In genomic region chr2:119463990-119464389, GRCh38 we compare ENCODE assay signal across 33 cellular contexts. TPM values are rescaled to one million over a fixed set of nuclear protein-coding genes. Genes with fewer than 3 reads are reported as not detected.
"Had no signal": no experiment of that assay in that cellular context is flagged by ENCODE, and none has a peak within 500 bp of the region (broad histone marks: within the 10 kb centered on the region; RNA-seq: fewer than 3 reads in every experiment).

No MANE protein-coding gene starts in this region.

- H3K4me3 ChIP-seq: MG63, PC-9, SK-N-MC had no signal

- ATAC-seq: activated T-cell treated with anti-CD3 and anti-CD28 coated beads, Interleukin-2, amount 50 U/mL, for 4 hours had no signal

- H3K27me3 Mint-ChIP-seq: activated CD4-positive, alpha-beta T cell treated with anti-CD3 and anti-CD28 coated beads for 36 hours; activated naive CD8-positive, alpha-beta T cell treated with anti-CD3 and anti-CD28 coated beads, Interleukin-2, amount 50 U/mL, for 24 hours had no signal

- H3K9me3 ChIP-seq: MG63 had no signal

- H3K4me1 Mint-ChIP-seq: brain, IgD-negative memory B cell had no signal

- H3K27ac Mint-ChIP-seq: activated CD4-positive, alpha-beta memory T cell treated with anti-CD3 and anti-CD28 coated beads for 36 hours; activated CD4-positive, alpha-beta T cell treated with anti-CD3 and anti-CD28 coated beads for 36 hours; activated CD4-positive, alpha-beta T cell treated with anti-CD3 and anti-CD28 coated beads, Interleukin-2, amount 10 ng/mL, durations not matched to agents 7 days and 5 days; activated naive CD4-positive, alpha-beta T cell treated with anti-CD3 and anti-CD28 coated beads for 36 hours; activated naive CD4-positive, alpha-beta T cell treated with anti-CD3 and anti-CD28 coated beads, Interleukin-2, amount 50 U/mL, for 72 hours; activated naive CD8-positive, alpha-beta T cell treated with anti-CD3 and anti-CD28 coated beads, Interleukin-2, amount 50 U/mL, for 24 hours; activated T-helper 1 cell treated with anti-CD3 and anti-CD28 coated beads, Interleukin-12 subunit alpha, Interleukin-12 subunit beta, Interleukin-2, Interleukin-4 antibody, amounts not matched to agents 30 ng/mL and 10 ng/mL and 1 ng/mL, durations not matched to agents 14 hours and 24 hours and 36 hours; brain; IgD-negative memory B cell had no signal

- H3K27ac ChIP-seq: PC-9, SK-N-MC had no signal

- H3K36me3 ChIP-seq: MG63 had no signal

- DNase-seq: activated CD4-positive, alpha-beta T cell treated with anti-CD3 and anti-CD28 coated beads, Interleukin-2, amount 10 ng/mL, durations not matched to agents 7 days and 5 days; activated CD8-positive, alpha-beta memory T cell treated with anti-CD3 and anti-CD28 coated beads, Interleukin-2, amount 50 U/mL, for 4 hours; activated gamma-delta T cell treated with Interleukin-2 at 50 U/mL for 16 hours; activated naive CD4-positive, alpha-beta T cell treated with anti-CD3 and anti-CD28 coated beads for 36 hours; activated naive CD8-positive, alpha-beta T cell treated with anti-CD3 and anti-CD28 coated beads, Interleukin-2, amount 50 U/mL, for 24 hours; activated T-cell treated with anti-CD3 and anti-CD28 coated beads for 4 hours; activated T-cell treated with anti-CD3 and anti-CD28 coated beads, Interleukin-2, amount 50 U/mL, for 4 hours; anterior cingulate cortex; caudate nucleus; Karpas-422; KBM-7; MG63; NCI-H1048; NCI-H1436 treated with DMSO at 0.1 percent for 48 hours; NCI-H1694 treated with DMSO at 0.1 percent for 48 hours; NCI-H2029; NCI-H510A; NCI-H526; NCI-H748 treated with DMSO at 0.1 percent for 48 hours; PC-9; Right ventricle myocardium superior; T1000 had no signal

- H3K27me3 ChIP-seq: MG63 had no signal

- H3K4me3 Mint-ChIP-seq: activated CD4-positive, alpha-beta memory T cell treated with anti-CD3 and anti-CD28 coated beads for 36 hours; activated CD4-positive, alpha-beta T cell treated with anti-CD3 and anti-CD28 coated beads for 36 hours; activated CD4-positive, alpha-beta T cell treated with anti-CD3 and anti-CD28 coated beads, Interleukin-2, amount 10 ng/mL, durations not matched to agents 7 days and 5 days; activated naive CD4-positive, alpha-beta T cell treated with anti-CD3 and anti-CD28 coated beads for 36 hours; activated naive CD8-positive, alpha-beta T cell treated with anti-CD3 and anti-CD28 coated beads, Interleukin-2, amount 50 U/mL, for 24 hours; activated T-cell treated with anti-CD3 and anti-CD28 coated beads, Interleukin-2, amount 50 U/mL, for 4 hours; activated T-helper 1 cell treated with anti-CD3 and anti-CD28 coated beads, Interleukin-12 subunit alpha, Interleukin-12 subunit beta, Interleukin-2, Interleukin-4 antibody, amounts not matched to agents 30 ng/mL and 10 ng/mL and 1 ng/mL, durations not matched to agents 14 hours and 24 hours and 36 hours; brain; IgD-negative memory B cell had no signal

- H3K36me3 Mint-ChIP-seq: activated CD4-positive, alpha-beta memory T cell treated with anti-CD3 and anti-CD28 coated beads for 36 hours; activated naive CD4-positive, alpha-beta T cell treated with anti-CD3 and anti-CD28 coated beads, Interleukin-2, amount 50 U/mL, for 72 hours; brain; IgD-negative memory B cell had no signal

- H3K9me3 Mint-ChIP-seq: activated CD4-positive, alpha-beta memory T cell treated with anti-CD3 and anti-CD28 coated beads for 36 hours; activated CD4-positive, alpha-beta T cell treated with anti-CD3 and anti-CD28 coated beads, Interleukin-2, amount 10 ng/mL, durations not matched to agents 7 days and 5 days; activated naive CD4-positive, alpha-beta T cell treated with anti-CD3 and anti-CD28 coated beads for 36 hours; activated naive CD4-positive, alpha-beta T cell treated with anti-CD3 and anti-CD28 coated beads, Interleukin-2, amount 50 U/mL, for 72 hours; activated naive CD8-positive, alpha-beta T cell treated with anti-CD3 and anti-CD28 coated beads, Interleukin-2, amount 50 U/mL, for 24 hours; activated T-cell treated with anti-CD3 and anti-CD28 coated beads, Interleukin-2, amount 50 U/mL, for 4 hours; activated T-helper 1 cell treated with anti-CD3 and anti-CD28 coated beads, Interleukin-12 subunit alpha, Interleukin-12 subunit beta, Interleukin-2, Interleukin-4 antibody, amounts not matched to agents 30 ng/mL and 10 ng/mL and 1 ng/mL, durations not matched to agents 14 hours and 24 hours and 36 hours; brain; IgD-negative memory B cell had no signal

RNA-seq across cellular contexts. Expression of gene TMEM37, which starts 32.3 kb away (rescaled TPM):
- total RNA-seq: activated CD4-positive, alpha-beta memory T cell treated with anti-CD3 and anti-CD28 coated beads for 36 hours; activated CD4-positive, alpha-beta T cell treated with anti-CD3 and anti-CD28 coated beads for 36 hours; activated CD4-positive, alpha-beta T cell treated with anti-CD3 and anti-CD28 coated beads, Interleukin-2, amount 10 ng/mL, durations not matched to agents 7 days and 5 days; activated naive CD4-positive, alpha-beta T cell treated with anti-CD3 and anti-CD28 coated beads for 36 hours; activated naive CD4-positive, alpha-beta T cell treated with anti-CD3 and anti-CD28 coated beads, Interleukin-2, amount 50 U/mL, for 72 hours; activated T-helper 1 cell treated with anti-CD3 and anti-CD28 coated beads, Interleukin-12 subunit alpha, Interleukin-12 subunit beta, Interleukin-2, Interleukin-4 antibody, amounts not matched to agents 30 ng/mL and 10 ng/mL and 1 ng/mL, durations not matched to agents 14 hours and 24 hours and 36 hours; bronchial epithelial cell; OCI-LY7; T-helper 1 cell treated with Interleukin-12 subunit alpha and Interleukin-12 subunit beta and Interleukin-4 antibody, amounts not matched to agents 30 ng/mL and 1 ng/mL, for 36 hours; T-helper 2 cell treated with Interferon-gamma antibody and Interleukin-4, amounts not matched to agents 100 ng/mL and 5 ng/mL, for 36 hours had no signal
- polyA plus RNA-seq: IgD-negative memory B cell had no signal
